Comparison of ENCODE assay signal across 8 cellular contexts in genomic region chr17:57986841-57987581, GRCh38. TPM values are rescaled to one million over a fixed set of nuclear protein-coding genes. Genes with fewer than 3 reads are reported as not detected.
DNase-seq lines count a peak whose midpoint lies in the region; ATAC-seq and TF ChIP-seq lines count a peak whose summit lies in the region.

No MANE protein-coding gene starts in this region.

- peaks cover 42% of the 10 kb centered on the region for H3K36me3 Mint-ChIP-seq in activated T-helper 2 cell treated with anti-CD3 and anti-CD28 coated beads, Interferon-gamma antibody, Interleukin-2, Interleukin-4, amounts not matched to agents 10 μg/mL and 5 μg/mL and 100 μg/mL, durations not matched to agents 14 hours and 24 hours and 36 hours (ENCODE audit: low read depth)
- H3K36me3 Mint-ChIP-seq in natural killer cell: peaks cover 3% of the 10 kb centered on the region

- 0% methylated on average over 38 of the region's 38 CpGs for WGBS in tibial nerve, 2 donors

- peaks cover 50% of the 10 kb centered on the region for H3K4me1 Mint-ChIP-seq in activated T-helper 2 cell treated with anti-CD3 and anti-CD28 coated beads, Interferon-gamma antibody, Interleukin-2, Interleukin-4, amounts not matched to agents 10 μg/mL and 5 μg/mL and 100 μg/mL, durations not matched to agents 14 hours and 24 hours and 36 hours (ENCODE audit: low read depth)
- peaks cover 64 to 68% of the 10 kb centered on the region in 2 donors for H3K4me1 Mint-ChIP-seq in natural killer cell

- intact Hi-C loops in activated T-helper 2 cell treated with anti-CD3 and anti-CD28 coated beads, Interferon-gamma antibody, Interleukin-2, Interleukin-4, amounts not matched to agents 10 μg/mL and 5 μg/mL and 100 μg/mL, durations not matched to agents 14 hours and 24 hours and 36 hours (cut with micrococcal nuclease): loop anchor here (1.0 kb wide), 1 partner anchor 137 kb away; the partner anchor contains the start of gene MRPS23
- intact Hi-C loops in natural killer cell (cut with micrococcal nuclease): loop anchor here (2.0 kb wide), 1 partner anchor 20 kb away; the partner anchor contains the start of gene SRSF1

- TF ChIP-seq CTCF in fibroblast of lung (conservative IDR thresholded peaks at IDR 0.05 in 1 of 2, IDR thresholded peaks at IDR 0.05 in 1 of 2; ENCODE audit: low read depth in 1 of 2, low read length in 2 of 2) (no peak), natural killer cell (IDR thresholded peaks at IDR 0.05) (no peak), tibial nerve (IDR thresholded peaks at IDR 0.05) (no peak)

- DNase-seq in CD1c-positive myeloid dendritic cell (ENCODE audit: extremely low spot score) (peak; percentile 75), NCI-H345 (lab: John Stamatoyannopoulos, UW) (peak; percentile 32), fibroblast of lung (ENCODE audit: low read depth in 2 of 2) (peak; percentile 72 to 89), natural killer cell (peak; percentile 31), tibial nerve (ENCODE audit: low spot score in 2 of 2) (no peak), NCI-H2107 (lab: John Stamatoyannopoulos, UW) (no peak)
- DNase-seq in activated T-helper 2 cell treated with anti-CD3 and anti-CD28 coated beads, Interferon-gamma antibody, Interleukin-2, Interleukin-4, amounts not matched to agents 10 μg/mL and 5 μg/mL and 100 μg/mL, durations not matched to agents 14 hours and 24 hours and 36 hours (ENCODE audit: low spot score): no peak

- H3K27me3 ChIP-seq in fibroblast of lung (ENCODE audit: control insufficient read depth, insufficient read depth, low read length): no peaks in the 10 kb centered on the region
- no peaks in the 10 kb centered on the region for H3K27me3 ChIP-seq in tibial nerve

- H3K9me3 ChIP-seq in fibroblast of lung (ENCODE audit: control insufficient read depth, insufficient read depth, low read depth, low read length) (no peaks in the 10 kb centered on the region), tibial nerve (no peaks in the 10 kb centered on the region)

- H3K9me3 Mint-ChIP-seq in activated T-helper 2 cell treated with anti-CD3 and anti-CD28 coated beads, Interferon-gamma antibody, Interleukin-2, Interleukin-4, amounts not matched to agents 10 μg/mL and 5 μg/mL and 100 μg/mL, durations not matched to agents 14 hours and 24 hours and 36 hours: no peaks in the 10 kb centered on the region
- H3K9me3 Mint-ChIP-seq in natural killer cell: no peaks in the 10 kb centered on the region

- H3K9ac ChIP-seq in fibroblast of lung (ENCODE audit: insufficient read depth, low read length): peak overlapping the region; percentile 94

- H3K27me3 Mint-ChIP-seq in activated T-helper 2 cell treated with anti-CD3 and anti-CD28 coated beads, Interferon-gamma antibody, Interleukin-2, Interleukin-4, amounts not matched to agents 10 μg/mL and 5 μg/mL and 100 μg/mL, durations not matched to agents 14 hours and 24 hours and 36 hours (ENCODE audit: low read depth): no peaks in the 10 kb centered on the region
- no peaks in the 10 kb centered on the region for H3K27me3 Mint-ChIP-seq in natural killer cell (ENCODE audit: low read depth in 2 of 2)

- H3K4me3 Mint-ChIP-seq in activated T-helper 2 cell treated with anti-CD3 and anti-CD28 coated beads, Interferon-gamma antibody, Interleukin-2, Interleukin-4, amounts not matched to agents 10 μg/mL and 5 μg/mL and 100 μg/mL, durations not matched to agents 14 hours and 24 hours and 36 hours (ENCODE audit: low read depth): peak overlapping the region; percentile 91
- H3K4me3 Mint-ChIP-seq in natural killer cell: peak overlapping the region; percentile 93

- H2AFZ ChIP-seq in fibroblast of lung (ENCODE audit: low read length): no peak overlapping the region

- peak overlapping the region; percentile 95 for H3K4me2 ChIP-seq in fibroblast of lung (ENCODE audit: extremely low read depth, insufficient read depth, low read length)

- TF ChIP-seq POLR2A in tibial nerve (IDR thresholded peaks at IDR 0.05): peak in 1 of 2 donors; percentile 15

- peak overlapping the region; percentile 97 for H3K27ac ChIP-seq in fibroblast of lung (ENCODE audit: insufficient read depth, low read length)
- peak overlapping the region; percentile 91 to 99 (median 98) for H3K27ac ChIP-seq in tibial nerve

- peaks cover 54% of the 10 kb centered on the region for H3K79me2 ChIP-seq in fibroblast of lung (ENCODE audit: control insufficient read depth, insufficient read depth, low read length)

- peak; percentile 6 for ATAC-seq in GM21737 (IDR thresholded peaks at IDR 0.05; ENCODE audit: unreplicated experiment)
- ATAC-seq in natural killer cell: peak in 2 of 3 donors; percentile 1 to 27

- peak overlapping the region; percentile 86 for H3K27ac Mint-ChIP-seq in activated T-helper 2 cell treated with anti-CD3 and anti-CD28 coated beads, Interferon-gamma antibody, Interleukin-2, Interleukin-4, amounts not matched to agents 10 μg/mL and 5 μg/mL and 100 μg/mL, durations not matched to agents 14 hours and 24 hours and 36 hours
- H3K27ac Mint-ChIP-seq in natural killer cell: peak overlapping the region; percentile 79 to 95

- TF ChIP-seq EP300 in tibial nerve (IDR thresholded peaks at IDR 0.05): peak in 1 of 2 donors; percentile 53

- H3K4me1 ChIP-seq in fibroblast of lung (ENCODE audit: control insufficient read depth, extremely low read depth, insufficient read depth, low read length) (peaks cover 36% of the 10 kb centered on the region), tibial nerve (peaks cover 0 to 64% (median 50%) of the 10 kb centered on the region in 4 donors)

- H3K36me3 ChIP-seq in fibroblast of lung (ENCODE audit: control insufficient read depth, insufficient read depth, low read length): peaks cover 7% of the 10 kb centered on the region
- no peaks in the 10 kb centered on the region for H3K36me3 ChIP-seq in tibial nerve

- no peaks in the 10 kb centered on the region for H4K20me1 ChIP-seq in fibroblast of lung (ENCODE audit: control insufficient read depth, extremely low read depth, insufficient read depth, low read length)

- H3K4me3 ChIP-seq in fibroblast of lung (replicated peaks in 1 of 4; ENCODE audit: control extremely low read depth in 1 of 4, insufficient read depth in 1 of 4, low read depth in 3 of 4, low read length in 4 of 4) (peak overlapping the region; percentile 67 to 83 (median 76)), tibial nerve (peak overlapping the region; percentile 83 to 92 (median 88))

RNA-seq across cellular contexts. Expression of gene VEZF1, which starts 1.0 kb away (rescaled TPM):
- 37.1 and 38.7 TPM in 2 replicates for total RNA-seq in activated T-helper 2 cell treated with anti-CD3 and anti-CD28 coated beads, Interferon-gamma antibody, Interleukin-2, Interleukin-4, amounts not matched to agents 10 μg/mL and 5 μg/mL and 100 μg/mL, durations not matched to agents 14 hours and 24 hours and 36 hours
- 37.0 and 51.2 TPM in 2 replicates for total RNA-seq in fibroblast of lung
- polyA plus RNA-seq in fibroblast of lung: 43.9 and 44.3 TPM in 2 replicates
- 38.7 and 41.8 TPM in 2 replicates for polyA plus RNA-seq in fibroblast of lung (2012)
- 49.9 and 57.0 TPM in 2 replicates for polyA minus RNA-seq in fibroblast of lung (ENCODE audit: low replicate concordance)
- total RNA-seq in natural killer cell: 10 to 100 TPM; 49.8 to 64.6 (median 63.4) TPM
- total RNA-seq in tibial nerve: 10 to 100 TPM; 42.3 to 66.0 (median 48.3) TPM

RNA-seq across cellular contexts. Expression of gene SRSF1, which starts 20.0 kb away (rescaled TPM):
- total RNA-seq in activated T-helper 2 cell treated with anti-CD3 and anti-CD28 coated beads, Interferon-gamma antibody, Interleukin-2, Interleukin-4, amounts not matched to agents 10 μg/mL and 5 μg/mL and 100 μg/mL, durations not matched to agents 14 hours and 24 hours and 36 hours: 448 and 450 TPM in 2 replicates
- total RNA-seq in fibroblast of lung: 242 and 307 TPM in 2 replicates
- polyA plus RNA-seq in fibroblast of lung: 191 and 218 TPM in 2 replicates
- polyA plus RNA-seq in fibroblast of lung (2012): 194 and 232 TPM in 2 replicates
- 161 and 172 TPM in 2 replicates for polyA minus RNA-seq in fibroblast of lung (ENCODE audit: low replicate concordance)
- 100 to 1,000 TPM; 125 to 157 (median 137) TPM for total RNA-seq in natural killer cell
- total RNA-seq in tibial nerve: 100 to 1,000 TPM in 3 of 4 donors, 10 to 100 TPM in 1; 92.4 to 173 (median 143) TPM

RNA-seq across cellular contexts. Expression of gene CUEDC1, which starts 31.8 kb away (rescaled TPM):
- 0.30 and 0.34 TPM in 2 replicates for total RNA-seq in activated T-helper 2 cell treated with anti-CD3 and anti-CD28 coated beads, Interferon-gamma antibody, Interleukin-2, Interleukin-4, amounts not matched to agents 10 μg/mL and 5 μg/mL and 100 μg/mL, durations not matched to agents 14 hours and 24 hours and 36 hours
- 6.2 and 11.9 TPM in 2 replicates for total RNA-seq in fibroblast of lung
- 25.6 and 34.9 TPM in 2 replicates for polyA plus RNA-seq in fibroblast of lung
- 26.6 and 35.9 TPM in 2 replicates for polyA plus RNA-seq in fibroblast of lung (2012)
- polyA minus RNA-seq in fibroblast of lung (ENCODE audit: low replicate concordance): 25.6 and 37.1 TPM in 2 replicates
- total RNA-seq in natural killer cell: 1 to 10 TPM; 1.5 to 3.7 (median 2.6) TPM
- total RNA-seq in tibial nerve: 10 to 100 TPM; 32.1 to 55.5 (median 38.8) TPM

Comparison
In these comparisons a context has a peak if more than half of its experiments do, and no peak if none do; other contexts are left out.
1. DNase-seq: peak in CD1c-positive myeloid dendritic cell (single experiment), NCI-H345 (single experiment), fibroblast of lung (2 of 2) and natural killer cell (single experiment); none in activated T-helper 2 cell treated with anti-CD3 and anti-CD28 coated beads, Interferon-gamma antibody, Interleukin-2, Interleukin-4, amounts not matched to agents 10 μg/mL and 5 μg/mL and 100 μg/mL, durations not matched to agents 14 hours and 24 hours and 36 hours (single experiment), tibial nerve (0 of 2) and NCI-H2107 (single experiment).